8 cellular contexts compared by ENCODE assay signal in the genomic region with DNA sequence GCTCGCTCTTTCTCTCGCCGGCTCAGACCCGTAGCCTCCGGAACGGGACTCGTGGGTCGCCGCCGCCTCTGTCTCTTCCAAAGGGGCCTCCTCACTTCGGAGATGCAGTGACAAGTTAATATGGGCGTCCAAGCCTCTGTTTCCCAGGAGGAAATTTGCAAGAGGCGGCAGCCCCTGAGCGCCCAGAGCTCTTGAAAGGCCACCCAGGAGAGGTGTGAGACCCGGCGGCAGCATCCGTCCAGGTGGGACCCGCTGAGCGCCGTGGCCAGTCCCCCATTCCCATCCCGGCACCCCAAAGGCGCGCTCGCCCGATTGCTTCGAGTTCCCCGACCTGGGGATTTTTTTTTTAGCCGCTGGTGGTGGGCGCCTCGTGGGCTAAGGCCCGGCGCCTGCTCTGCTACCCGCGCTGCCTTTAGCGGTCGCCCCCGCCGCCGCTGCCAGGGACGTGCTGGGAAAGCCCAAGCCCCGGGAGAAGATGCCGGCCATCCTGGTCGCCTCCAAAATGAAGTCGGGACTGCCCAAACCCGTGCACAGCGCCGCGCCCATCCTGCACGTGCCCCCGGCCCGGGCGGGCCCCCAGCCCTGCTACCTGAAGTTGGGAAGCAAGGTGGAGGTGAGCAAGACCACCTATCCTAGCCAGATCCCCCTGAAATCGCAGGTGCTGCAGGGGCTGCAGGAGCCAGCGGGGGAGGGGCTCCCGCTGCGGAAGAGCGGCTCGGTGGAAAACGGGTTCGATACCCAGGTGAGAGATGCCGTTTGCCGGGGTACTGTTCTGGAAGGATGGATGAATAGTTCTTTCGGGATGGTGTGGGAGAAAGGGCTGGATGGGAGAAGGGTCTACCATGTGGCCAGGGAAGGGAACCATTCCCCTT. TPM values are rescaled to one million over a fixed set of nuclear protein-coding genes. Genes with fewer than 3 reads are reported as not detected.
DNase-seq lines count a peak whose midpoint lies in the region; ATAC-seq and TF ChIP-seq lines count a peak whose summit lies in the region.

No MANE protein-coding gene starts in this region.

- no peaks in the 10 kb centered on the region for H4K20me1 ChIP-seq in GM23338 (replicated peaks; ENCODE audit: insufficient read depth)

- H3K79me2 ChIP-seq in GM23338 (replicated peaks; ENCODE audit: insufficient read depth): no peaks in the 10 kb centered on the region

- H3K4me1 ChIP-seq in CD4-positive, CD25-positive, alpha-beta regulatory T cell (ENCODE audit: control insufficient read depth, insufficient read depth, low read length, poor library complexity, severe bottlenecking): peaks cover 27% of the 10 kb centered on the region
- peaks cover 17% of the 10 kb centered on the region for H3K4me1 ChIP-seq in GM23338 (ENCODE audit: insufficient read depth)
- peaks cover 3% of the 10 kb centered on the region; the same call in 1 of the 2 replicates for H3K4me1 ChIP-seq in iPS DF 6.9 (ENCODE audit: control insufficient read depth, insufficient read depth, low read length)

- peaks cover 20% of the 10 kb centered on the region for H3K27me3 ChIP-seq in CD4-positive, CD25-positive, alpha-beta regulatory T cell (ENCODE audit: control insufficient read depth, insufficient read depth, low read length)
- H3K27me3 ChIP-seq in GM23338 (ENCODE audit: insufficient read depth) (peaks cover 52% of the 10 kb centered on the region), iPS DF 6.9 (ENCODE audit: control insufficient read depth, insufficient read depth, low read length) (peaks cover 21% of the 10 kb centered on the region)

- peak overlapping the region; percentile 99 for H2AFZ ChIP-seq in GM23338

- H3K9me3 Mint-ChIP-seq in CD4-positive, CD25-positive, alpha-beta regulatory T cell: peaks cover 0 to 2% (median 0%) of the 10 kb centered on the region in 7 donors
- H3K9me3 Mint-ChIP-seq in GM23338: no peaks in the 10 kb centered on the region
- H3K9me3 Mint-ChIP-seq in activated T-cell treated with anti-CD3 and anti-CD28 coated beads, Interleukin-2, amount 50 U/mL, for 24 hours: no peaks in the 10 kb centered on the region

- no peaks in the 10 kb centered on the region for H3K36me3 Mint-ChIP-seq in CD4-positive, CD25-positive, alpha-beta regulatory T cell
- no peaks in the 10 kb centered on the region for H3K36me3 Mint-ChIP-seq in GM23338 (ENCODE audit: low read depth)
- no peaks in the 10 kb centered on the region for H3K36me3 Mint-ChIP-seq in activated T-cell treated with anti-CD3 and anti-CD28 coated beads, Interleukin-2, amount 50 U/mL, for 24 hours (ENCODE audit: low read depth)

- TF ChIP-seq POLR2A in GM18505 (IDR thresholded peaks at IDR 0.05; ENCODE audit: borderline replicate concordance, extremely low read depth, insufficient read depth, insufficient read length): no peak

- H3K27ac Mint-ChIP-seq in CD4-positive, CD25-positive, alpha-beta regulatory T cell: peak overlapping the region; percentile 52 to 62 (median 56)
- H3K27ac Mint-ChIP-seq in GM23338: no peak overlapping the region
- no peak overlapping the region for H3K27ac Mint-ChIP-seq in activated T-cell treated with anti-CD3 and anti-CD28 coated beads, Interleukin-2, amount 50 U/mL, for 24 hours

- peaks cover 4 to 40% (median 15%) of the 10 kb centered on the region in 4 donors for H3K4me1 Mint-ChIP-seq in CD4-positive, CD25-positive, alpha-beta regulatory T cell
- peaks cover 20% of the 10 kb centered on the region for H3K4me1 Mint-ChIP-seq in GM23338
- H3K4me1 Mint-ChIP-seq in activated T-cell treated with anti-CD3 and anti-CD28 coated beads, Interleukin-2, amount 50 U/mL, for 24 hours (ENCODE audit: low read depth): peaks cover 25% of the 10 kb centered on the region

- no peak for TF ChIP-seq CTCF in GM23338 (conservative IDR thresholded peaks at IDR 0.05; ENCODE audit: low read depth in 2 of 2)

- peak overlapping the region; percentile 53 for H3K4me3 ChIP-seq in CD4-positive, CD25-positive, alpha-beta regulatory T cell (ENCODE audit: low read depth, low read length)
- H3K4me3 ChIP-seq in GM23338: peak overlapping the region; percentile 71
- peak overlapping the region; percentile 29; the same call in 1 of the 2 replicates for H3K4me3 ChIP-seq in iPS DF 6.9 (ENCODE audit: low read length)

- H3K9me3 ChIP-seq in CD4-positive, CD25-positive, alpha-beta regulatory T cell (ENCODE audit: control insufficient read depth in 2 of 2, low read length in 2 of 2): no peaks in the 10 kb centered on the region
- H3K9me3 ChIP-seq in iPS DF 6.9 (ENCODE audit: control insufficient read depth, insufficient read depth, low read length): no peaks in the 10 kb centered on the region

- H3K4me2 ChIP-seq in GM23338: peak overlapping the region; percentile 96

- H3K27ac ChIP-seq in CD4-positive, CD25-positive, alpha-beta regulatory T cell (ENCODE audit: insufficient read depth, low read length, poor library complexity, severe bottlenecking): no peak overlapping the region
- H3K27ac ChIP-seq in GM23338 (ENCODE audit: low read depth): no peak overlapping the region
- no peak overlapping the region for H3K27ac ChIP-seq in iPS DF 6.9 (ENCODE audit: low read length)

- H3K9me2 ChIP-seq in GM23338 (ENCODE audit: insufficient read depth): no peaks in the 10 kb centered on the region

- peaks cover 13% of the 10 kb centered on the region; the same call in 1 of the 2 replicates for H3F3A ChIP-seq in GM23338 (replicated peaks; ENCODE audit: low read depth)

- DNase-seq in CD4-positive, CD25-positive, alpha-beta regulatory T cell: no peak
- peak; percentile 52 for DNase-seq in GM23338 (ENCODE audit: low spot score)
- peak; percentile 37 for DNase-seq in activated T-cell treated with anti-CD3 and anti-CD28 coated beads, Interleukin-2, amount 50 U/mL, for 24 hours
- no peak for DNase-seq in iPS DF 6.9 (ENCODE audit: low read depth, low spot score)
- peak; percentile 42 for DNase-seq in stimulated activated CD8-positive, alpha-beta memory T cell treated with anti-CD3 and anti-CD28 coated beads, Interleukin-4, amount 100 ng/mL, for 48 hours

- peak overlapping the region; percentile 88 to 93 (median 92) for H3K4me3 Mint-ChIP-seq in CD4-positive, CD25-positive, alpha-beta regulatory T cell
- peak overlapping the region; percentile 82 for H3K4me3 Mint-ChIP-seq in GM23338
- H3K4me3 Mint-ChIP-seq in activated T-cell treated with anti-CD3 and anti-CD28 coated beads, Interleukin-2, amount 50 U/mL, for 24 hours: peak overlapping the region; percentile 78

- no CpG with 5 or more reads among the region's 63 CpGs for WGBS in iPS DF 6.9 (ENCODE audit: insufficient coverage, insufficient read length)

- H3K36me3 ChIP-seq in CD4-positive, CD25-positive, alpha-beta regulatory T cell (ENCODE audit: control insufficient read depth, insufficient read depth, low read length): no peaks in the 10 kb centered on the region
- H3K36me3 ChIP-seq in GM23338 (ENCODE audit: insufficient read depth) (no peaks in the 10 kb centered on the region), iPS DF 6.9 (ENCODE audit: control insufficient read depth, insufficient read depth, low read length) (no peaks in the 10 kb centered on the region)

- peaks cover 63% of the 10 kb centered on the region for H3K27me3 Mint-ChIP-seq in CD4-positive, CD25-positive, alpha-beta regulatory T cell
- peaks cover 43% of the 10 kb centered on the region for H3K27me3 Mint-ChIP-seq in GM23338 (ENCODE audit: insufficient read depth, low read depth, poor library complexity)
- peaks cover 53% of the 10 kb centered on the region for H3K27me3 Mint-ChIP-seq in activated T-cell treated with anti-CD3 and anti-CD28 coated beads, Interleukin-2, amount 50 U/mL, for 24 hours

- ATAC-seq in CD4-positive, CD25-positive, alpha-beta regulatory T cell (ENCODE audit: low read depth in 2 of 2): no peak
- ATAC-seq in GM23338 (peak; percentile 5), HG02981 (IDR thresholded peaks at IDR 0.05; ENCODE audit: unreplicated experiment) (no peak), GM18505 (IDR thresholded peaks at IDR 0.05; ENCODE audit: unreplicated experiment) (no peak), GM18520 (IDR thresholded peaks at IDR 0.05; ENCODE audit: unreplicated experiment) (no peak)

TF ChIP-seq in GM23338, 12 proteins besides CTCF, POLR2A, EP300 and RAD21 (continues in another document):
- TF ChIP-seq NANOG (IDR thresholded peaks at IDR 0.05; ENCODE audit: borderline replicate concordance) (no peak), ZNF114 (CRISPR knock-in tag; IDR thresholded peaks at IDR 0.05) (no peak)
- TF ChIP-seq, protein P1, sequence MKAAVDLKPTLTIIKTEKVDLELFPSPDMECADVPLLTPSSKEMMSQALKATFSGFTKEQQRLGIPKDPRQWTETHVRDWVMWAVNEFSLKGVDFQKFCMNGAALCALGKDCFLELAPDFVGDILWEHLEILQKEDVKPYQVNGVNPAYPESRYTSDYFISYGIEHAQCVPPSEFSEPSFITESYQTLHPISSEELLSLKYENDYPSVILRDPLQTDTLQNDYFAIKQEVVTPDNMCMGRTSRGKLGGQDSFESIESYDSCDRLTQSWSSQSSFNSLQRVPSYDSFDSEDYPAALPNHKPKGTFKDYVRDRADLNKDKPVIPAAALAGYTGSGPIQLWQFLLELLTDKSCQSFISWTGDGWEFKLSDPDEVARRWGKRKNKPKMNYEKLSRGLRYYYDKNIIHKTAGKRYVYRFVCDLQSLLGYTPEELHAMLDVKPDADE (IDR thresholded peaks at IDR 0.05): no peak

RNA-seq across cellular contexts. Expression of a gene that starts 0.8 kb away (rescaled TPM):
- total RNA-seq in CD4-positive, CD25-positive, alpha-beta regulatory T cell: 0.59 TPM
- polyA plus RNA-seq in CD4-positive, CD25-positive, alpha-beta regulatory T cell: under 1 TPM in 2 of 4 donors, not detected in 2; 0.14 to 0.36 TPM
- 42.3 and 45.0 TPM in 2 replicates for total RNA-seq in GM23338 (2014; rRNA removed; shearing (Covaris generic))
- polyA plus RNA-seq in GM23338 (2016; fragmentation: Nextera tagmentation; extraction: Ambion mirVana): 23.4 and 26.0 TPM in 2 replicates

Comparison
In these comparisons a context has a peak if more than half of its experiments do, and no peak if none do; other contexts are left out.
1. DNase-seq: peak in GM23338 (single experiment), activated T-cell treated with anti-CD3 and anti-CD28 coated beads, Interleukin-2, amount 50 U/mL, for 24 hours (single experiment) and stimulated activated CD8-positive, alpha-beta memory T cell treated with anti-CD3 and anti-CD28 coated beads, Interleukin-4, amount 100 ng/mL, for 48 hours (single experiment); none in CD4-positive, CD25-positive, alpha-beta regulatory T cell (0 of 3) and iPS DF 6.9 (single experiment).
2. H3K27ac Mint-ChIP-seq: peak in CD4-positive, CD25-positive, alpha-beta regulatory T cell (3 of 3); none in GM23338 (single experiment) and activated T-cell treated with anti-CD3 and anti-CD28 coated beads, Interleukin-2, amount 50 U/mL, for 24 hours (single experiment).
3. RNA of a gene that starts 0.8 kb away (total RNA-seq): 42.3 to 45.0 TPM in GM23338; 0.59 TPM in CD4-positive, CD25-positive, alpha-beta regulatory T cell (single experiment); every median in the first group is over 10 times any median in the second.
4. Peak in every context shown above with its lines, with median percentiles within 50 percentile points of each other: H3K4me3 ChIP-seq and H3K4me3 Mint-ChIP-seq.